Comparison of ENCODE assay signal across 9 cellular contexts in the genomic region with DNA sequence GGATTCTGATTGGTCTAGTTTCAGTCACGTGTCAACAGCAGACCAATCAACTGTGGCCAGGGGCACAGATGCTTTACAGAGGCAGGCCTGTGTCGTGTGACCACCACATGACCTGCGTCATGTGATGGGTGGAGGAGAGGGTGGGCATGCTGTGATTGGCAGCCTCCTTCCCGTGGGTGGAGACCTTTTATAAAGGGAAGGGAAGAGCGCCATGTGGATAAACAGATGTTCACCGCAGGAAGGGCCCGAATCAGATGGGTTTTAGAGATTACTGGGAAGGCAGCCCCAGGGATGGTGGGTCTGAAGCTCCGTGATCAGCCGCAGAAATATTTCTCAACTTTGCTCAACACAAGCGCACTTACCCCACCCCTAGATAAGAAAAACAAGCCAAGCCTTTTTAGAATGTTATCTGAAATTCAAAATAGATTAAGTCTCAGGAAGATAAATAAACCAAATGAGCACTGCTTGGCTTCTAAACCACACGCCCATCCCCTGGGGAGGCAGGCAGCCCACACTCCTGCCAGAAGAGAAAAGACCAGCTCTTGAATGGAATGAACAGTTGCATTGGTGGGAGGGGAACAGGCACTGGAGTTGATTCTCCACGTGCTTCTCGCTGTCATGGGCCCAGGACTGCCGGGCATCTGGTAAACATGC. TPM values are rescaled to one million over a fixed set of nuclear protein-coding genes. Genes with fewer than 3 reads are reported as not detected.
DNase-seq lines count a peak whose midpoint lies in the region; ATAC-seq and TF ChIP-seq lines count a peak whose summit lies in the region.
"Had no signal": no experiment of that assay in that cellular context is flagged by ENCODE, and none has a peak within 500 bp of the region (broad histone marks: within the 10 kb centered on the region; RNA-seq: fewer than 3 reads in every experiment).

No MANE protein-coding gene starts in this region.

- H3K79me2 ChIP-seq in osteoblast (ENCODE audit: insufficient read depth, low read length), result no peaks in the 10 kb centered on the region

- no peak overlapping the region for H3K4me3 ChIP-seq in osteoblast (ENCODE audit: insufficient read depth, low read length)

- no peaks in the 10 kb centered on the region for H3K27me3 ChIP-seq in osteoblast (ENCODE audit: insufficient read depth, low read length)

- H3K4me1 ChIP-seq in osteoblast (ENCODE audit: insufficient read depth, low read length), result peaks cover 16% of the 10 kb centered on the region

- no peaks in the 10 kb centered on the region for H3K36me3 ChIP-seq in osteoblast (ENCODE audit: insufficient read depth, low read length)

- H3K27ac ChIP-seq in osteoblast (ENCODE audit: low read depth, low read length), result peak overlapping the region; percentile 51

- TF ChIP-seq CTCF in osteoblast (IDR thresholded peaks at IDR 0.05; ENCODE audit: extremely low read depth, low read depth, low read length), result no peak

- no peak overlapping the region for H2AFZ ChIP-seq in osteoblast (ENCODE audit: low read length)

- peak overlapping the region; percentile 30 for H3K4me2 ChIP-seq in osteoblast (ENCODE audit: insufficient read depth, low read length)

- no peaks in the 10 kb centered on the region for H3K9me3 ChIP-seq in osteoblast (ENCODE audit: low read depth, low read length)

- no peaks in the 10 kb centered on the region for H4K20me1 ChIP-seq in osteoblast (ENCODE audit: insufficient read depth, low read length)

- peak; percentile 55 for ATAC-seq in esophagus mucosa

- DNase-seq in DMS 273 treated with DMSO at 0.1 percent for 48 hours (lab: John Stamatoyannopoulos, UW), result peak; percentile 98
- DNase-seq in NCI-H524 treated with DMSO at 0.1 percent for 48 hours (lab: John Stamatoyannopoulos, UW), result peak; percentile 98
- peak; percentile 95 for DNase-seq in osteoblast (ENCODE audit: insufficient read length, low spot score, missing footprints)
- DNase-seq in T-helper 1 cell, result no peak
- no peak for DNase-seq in NCI-H146 treated with DMSO at 0.1 percent for 48 hours (lab: John Stamatoyannopoulos, UW; ENCODE audit: unreplicated experiment)
- no peak for DNase-seq in NCI-H446 treated with DMSO at 0.1 percent for 48 hours (lab: John Stamatoyannopoulos, UW)
- DNase-seq in retina, result no peak
- DNase-seq: activated CD4-positive, alpha-beta T cell treated with anti-CD3 and anti-CD28 coated beads, Interleukin-2, amount 50 U/mL, for 1 hour had no signal

RNA-seq across cellular contexts. Expression of a gene that starts 43.6 kb away (rescaled TPM):
- total RNA-seq in esophagus mucosa (not detected), osteoblast (0.59 and 0.72 TPM in 2 replicates)

Comparison
In these comparisons a context has a peak if more than half of its experiments do, and no peak if none do; other contexts are left out.
1. DNase-seq: peak in DMS 273 treated with DMSO at 0.1 percent for 48 hours (single experiment), NCI-H524 treated with DMSO at 0.1 percent for 48 hours (single experiment) and osteoblast (single experiment); none in T-helper 1 cell (0 of 5), NCI-H146 treated with DMSO at 0.1 percent for 48 hours (single experiment), NCI-H446 treated with DMSO at 0.1 percent for 48 hours (single experiment) and retina (single experiment).